Comparison of ENCODE assay signal across 8 cellular contexts in genomic region chr9:2126331-2126789, GRCh38.
DNase-seq lines count a peak whose midpoint lies in the region; ATAC-seq lines count a peak whose summit lies in the region.

No MANE protein-coding gene starts in this region.

- H3K4me1 ChIP-seq in adipocyte (ENCODE audit: control insufficient read depth, insufficient read depth, low read length) (peaks cover 43% of the 10 kb centered on the region), skeletal muscle satellite cell (ENCODE audit: control insufficient read depth, insufficient read depth, low read length) (peaks cover 35% of the 10 kb centered on the region)

- DNase-seq in adipocyte (ENCODE audit: low read depth) (peak; percentile 27), left ventricle myocardium superior (no peak), SK-N-DZ (ENCODE audit: low spot score) (no peak), DMS 273 (lab: John Stamatoyannopoulos, UW; ENCODE audit: unreplicated experiment) (no peak), T1000 (lab: John Stamatoyannopoulos, UW) (no peak)

- H3K27me3 ChIP-seq in adipocyte (replicated peaks; ENCODE audit: control insufficient read depth, insufficient read depth, low read length) (no peaks in the 10 kb centered on the region), skeletal muscle satellite cell (ENCODE audit: control insufficient read depth, insufficient read depth, low read length) (no peaks in the 10 kb centered on the region)

- ATAC-seq in GM19025 (IDR thresholded peaks at IDR 0.05; ENCODE audit: low read depth, unreplicated experiment): peak; percentile 19
- ATAC-seq in left ventricle myocardium superior: peak; percentile 48
- no peak for ATAC-seq in HG03520 (IDR thresholded peaks at IDR 0.05; ENCODE audit: unreplicated experiment)

- peaks cover 33% of the 10 kb centered on the region for H3K36me3 ChIP-seq in adipocyte (ENCODE audit: control insufficient read depth, insufficient read depth, low read length, severe bottlenecking)
- H3K36me3 ChIP-seq in skeletal muscle satellite cell (ENCODE audit: insufficient read depth, low read length): peaks cover 15% of the 10 kb centered on the region

- intact Hi-C loops in left ventricle myocardium superior (cut with micrococcal nuclease): no loop called here

- H3K4me2 ChIP-seq in skeletal muscle satellite cell (ENCODE audit: low read length): peak overlapping the region; percentile 75

- H3K4me3 ChIP-seq in adipocyte (ENCODE audit: low read length) (peak overlapping the region; percentile 77), skeletal muscle satellite cell (ENCODE audit: low read length) (no peak overlapping the region)

- H3K9me3 ChIP-seq in adipocyte (ENCODE audit: control insufficient read depth, low read length): no peaks in the 10 kb centered on the region
- no peaks in the 10 kb centered on the region for H3K9me3 ChIP-seq in skeletal muscle satellite cell (replicated peaks; ENCODE audit: low read length)

- H3K9ac ChIP-seq in adipocyte (ENCODE audit: low read length) (peak overlapping the region; percentile 73), skeletal muscle satellite cell (ENCODE audit: low read depth, low read length) (peak overlapping the region; percentile 24)
